8 cellular contexts compared by ENCODE assay signal in the genomic region with DNA sequence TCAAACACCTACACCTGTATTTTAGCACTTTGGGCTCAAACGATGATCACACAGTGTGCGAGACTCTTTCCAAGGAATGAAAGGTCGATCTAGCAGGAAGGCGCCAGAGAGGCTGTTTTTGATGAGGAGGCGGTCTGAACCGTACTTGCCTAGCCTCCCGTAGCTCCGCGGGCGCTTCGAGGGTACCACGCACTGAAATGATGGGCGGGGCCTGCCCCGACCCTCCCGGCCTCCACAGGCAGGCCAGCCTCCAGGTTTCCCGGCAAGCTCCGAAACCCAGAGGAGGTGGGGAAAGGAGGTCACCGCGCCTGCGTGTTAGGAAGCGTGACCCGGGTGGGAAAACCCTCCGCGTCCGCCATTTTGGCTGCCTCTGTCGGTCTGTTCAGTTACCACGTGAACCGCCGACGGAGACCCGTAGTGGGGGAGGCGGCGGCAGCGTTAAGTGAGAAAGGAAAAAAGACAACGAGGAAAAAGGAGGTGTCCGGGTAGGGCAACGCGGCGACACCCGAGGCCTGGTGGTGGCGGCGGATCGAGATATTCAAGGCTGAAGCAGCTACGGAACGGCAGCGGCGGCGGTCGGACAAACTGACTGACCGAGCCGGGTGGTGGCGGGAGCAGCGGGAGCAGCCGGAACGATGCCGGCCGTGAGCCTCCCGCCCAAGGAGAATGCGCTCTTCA. TPM values are rescaled to one million over a fixed set of nuclear protein-coding genes. Genes with fewer than 3 reads are reported as not detected.
DNase-seq lines count a peak whose midpoint lies in the region; ATAC-seq and TF ChIP-seq lines count a peak whose summit lies in the region.

A gene (plus strand): TSS at position 363 of the 678 bp plus-strand sequence. CDS start 273 bp downstream, at position 636.

- DNase-seq in AML-193 (lab: John Stamatoyannopoulos, UW) (peak; percentile 93 to 95), NCI-H510A treated with DMSO at 0.1 percent for 48 hours (lab: John Stamatoyannopoulos, UW) (peak; percentile 90), chondrocyte (ENCODE audit: low spot score) (peak; percentile 99), kidney epithelial cell (ENCODE audit: low read depth) (peak; percentile 86)
- DNase-seq in activated CD4-positive, alpha-beta T cell treated with anti-CD3 and anti-CD28 coated beads for 24 hours (ENCODE audit: low read depth in 2 of 2): peak; percentile 94 to 95
- DNase-seq in stimulated activated CD4-positive, alpha-beta T cell treated with anti-CD3 and anti-CD28 coated beads, Interleukin-15, amount 100 ng/mL, for 48 hours (ENCODE audit: low read depth in 2 of 2): peak; percentile 95 to 98

- H3K9me3 Mint-ChIP-seq in chondrocyte (ENCODE audit: low read depth): peaks cover 6% of the 10 kb centered on the region

- H3K27me3 Mint-ChIP-seq in chondrocyte (ENCODE audit: low read depth): no peaks in the 10 kb centered on the region

- H3K36me3 Mint-ChIP-seq in chondrocyte (ENCODE audit: low read depth): peaks cover 5% of the 10 kb centered on the region

- H3K27ac Mint-ChIP-seq in chondrocyte (ENCODE audit: unreplicated experiment): peak within 1 kb of the TSS; percentile 100

- TF ChIP-seq POLR2A in GM19193 (IDR thresholded peaks at IDR 0.05; ENCODE audit: extremely low read depth, insufficient read depth, insufficient read length): peak; percentile 64

- no peaks in the 10 kb centered on the region for H3K27me3 ChIP-seq in kidney epithelial cell (ENCODE audit: control insufficient read depth, insufficient read depth, low read length)

- TF ChIP-seq CTCF in chondrocyte (IDR thresholded peaks at IDR 0.05) (peak; percentile 11), kidney epithelial cell (IDR thresholded peaks at IDR 0.05; ENCODE audit: insufficient read depth, low read length, poor library complexity, severe bottlenecking) (no peak)

- H3K4me1 Mint-ChIP-seq in chondrocyte (ENCODE audit: low read depth): peaks cover 42% of the 10 kb centered on the region

- peaks cover 1% of the 10 kb centered on the region for H3K36me3 ChIP-seq in kidney epithelial cell (ENCODE audit: control insufficient read depth, insufficient read depth, low read length)

- ATAC-seq in HG03439 (IDR thresholded peaks at IDR 0.05; ENCODE audit: unreplicated experiment): peak; percentile 86

- H3K4me3 ChIP-seq in kidney epithelial cell (ENCODE audit: low read depth, low read length): peak within 1 kb of the TSS; percentile 98

- H3K4me3 Mint-ChIP-seq in chondrocyte (ENCODE audit: unreplicated experiment): peak within 1 kb of the TSS; percentile 99

RNA-seq across cellular contexts. Expression of the gene that starts here (rescaled TPM):
- total RNA-seq in chondrocyte: 35.3 to 44.1 TPM (median 35.5 TPM) in 3 replicates
- 31.0 and 31.7 TPM in 2 replicates for total RNA-seq in kidney epithelial cell

Comparison
In these comparisons a context has a peak if more than half of its experiments do, and no peak if none do; other contexts are left out.
1. Peak in every context shown above with its lines: DNase-seq, ATAC-seq and H3K4me3 ChIP-seq.